1 cellular context compared by ENCODE assay signal in the genomic region with DNA sequence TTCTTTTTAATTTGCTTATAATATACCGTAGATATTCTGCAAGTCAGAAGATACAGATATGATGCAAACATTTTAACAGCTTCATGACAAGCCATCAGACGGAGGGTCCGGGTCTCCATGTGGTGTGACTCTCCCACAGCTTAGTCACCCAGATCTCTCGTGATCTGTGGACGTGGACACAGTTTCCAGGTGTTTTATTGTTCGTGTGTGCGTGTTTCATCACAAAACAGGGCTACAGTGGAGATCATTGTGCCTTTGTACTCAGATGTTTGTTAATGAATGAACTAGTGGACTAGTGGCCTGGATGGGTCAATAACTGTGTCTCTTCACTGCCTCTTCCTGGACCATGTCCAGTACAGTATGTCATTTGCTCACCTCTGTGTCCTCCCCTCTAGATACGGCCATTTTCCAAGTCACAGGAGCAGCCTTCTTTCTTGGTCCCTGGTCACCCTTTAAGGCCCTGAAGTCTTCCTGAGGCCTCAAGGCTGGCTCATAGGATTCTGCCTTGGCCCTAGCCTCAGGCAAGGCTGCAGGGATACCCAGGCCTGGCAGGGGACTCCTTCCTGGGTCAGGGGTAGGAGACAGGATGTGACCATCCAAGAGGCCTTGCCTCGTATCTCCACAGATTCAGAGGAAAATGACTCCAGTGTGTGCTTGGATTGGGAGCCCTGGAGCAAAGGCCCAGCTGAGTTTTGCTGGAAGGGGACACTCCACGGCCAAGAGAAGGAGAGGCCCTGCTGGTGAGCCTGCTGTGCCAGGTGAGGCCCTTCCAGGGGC.
TF ChIP-seq lines count a peak whose summit lies in the region.

No MANE protein-coding gene starts in this region.

TF ChIP-seq in HepG2, 621 proteins besides CTCF, POLR2A, EP300 and RAD21 (continued from another document and continues in another):
- TF ChIP-seq, protein P1, sequence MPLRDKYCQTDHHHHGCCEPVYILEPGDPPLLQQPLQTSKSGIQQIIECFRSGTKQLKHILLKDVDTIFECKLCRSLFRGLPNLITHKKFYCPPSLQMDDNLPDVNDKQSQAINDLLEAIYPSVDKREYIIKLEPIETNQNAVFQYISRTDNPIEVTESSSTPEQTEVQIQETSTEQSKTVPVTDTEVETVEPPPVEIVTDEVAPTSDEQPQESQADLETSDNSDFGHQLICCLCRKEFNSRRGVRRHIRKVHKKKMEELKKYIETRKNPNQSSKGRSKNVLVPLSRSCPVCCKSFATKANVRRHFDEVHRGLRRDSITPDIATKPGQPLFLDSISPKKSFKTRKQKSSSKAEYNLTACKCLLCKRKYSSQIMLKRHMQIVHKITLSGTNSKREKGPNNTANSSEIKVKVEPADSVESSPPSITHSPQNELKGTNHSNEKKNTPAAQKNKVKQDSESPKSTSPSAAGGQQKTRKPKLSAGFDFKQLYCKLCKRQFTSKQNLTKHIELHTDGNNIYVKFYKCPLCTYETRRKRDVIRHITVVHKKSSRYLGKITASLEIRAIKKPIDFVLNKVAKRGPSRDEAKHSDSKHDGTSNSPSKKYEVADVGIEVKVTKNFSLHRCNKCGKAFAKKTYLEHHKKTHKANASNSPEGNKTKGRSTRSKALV (CRISPR knock-in tag; IDR thresholded peaks at IDR 0.05): no peak; the same call in 1 of the 2 replicates
- TF ChIP-seq ZNF749 (CRISPR knock-in tag; IDR thresholded peaks at IDR 0.05; ENCODE audit: borderline replicate concordance): no peak
- no peak for TF ChIP-seq ZNF530 (CRISPR knock-in tag; IDR thresholded peaks at IDR 0.05; ENCODE audit: low read depth)
- TF ChIP-seq ZNF567 (CRISPR knock-in tag; IDR thresholded peaks at IDR 0.05; ENCODE audit: borderline replicate concordance): peak; percentile 67
- TF ChIP-seq, protein P2, sequence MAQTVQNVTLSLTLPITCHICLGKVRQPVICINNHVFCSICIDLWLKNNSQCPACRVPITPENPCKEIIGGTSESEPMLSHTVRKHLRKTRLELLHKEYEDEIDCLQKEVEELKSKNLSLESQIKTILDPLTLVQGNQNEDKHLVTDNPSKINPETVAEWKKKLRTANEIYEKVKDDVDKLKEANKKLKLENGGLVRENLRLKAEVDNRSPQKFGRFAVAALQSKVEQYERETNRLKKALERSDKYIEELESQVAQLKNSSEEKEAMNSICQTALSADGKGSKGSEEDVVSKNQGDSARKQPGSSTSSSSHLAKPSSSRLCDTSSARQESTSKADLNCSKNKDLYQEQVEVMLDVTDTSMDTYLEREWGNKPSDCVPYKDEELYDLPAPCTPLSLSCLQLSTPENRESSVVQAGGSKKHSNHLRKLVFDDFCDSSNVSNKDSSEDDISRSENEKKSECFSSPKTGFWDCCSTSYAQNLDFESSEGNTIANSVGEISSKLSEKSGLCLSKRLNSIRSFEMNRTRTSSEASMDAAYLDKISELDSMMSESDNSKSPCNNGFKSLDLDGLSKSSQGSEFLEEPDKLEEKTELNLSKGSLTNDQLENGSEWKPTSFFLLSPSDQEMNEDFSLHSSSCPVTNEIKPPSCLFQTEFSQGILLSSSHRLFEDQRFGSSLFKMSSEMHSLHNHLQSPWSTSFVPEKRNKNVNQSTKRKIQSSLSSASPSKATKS (CRISPR knock-in tag; IDR thresholded peaks at IDR 0.05): no peak
- TF ChIP-seq, protein P3, sequence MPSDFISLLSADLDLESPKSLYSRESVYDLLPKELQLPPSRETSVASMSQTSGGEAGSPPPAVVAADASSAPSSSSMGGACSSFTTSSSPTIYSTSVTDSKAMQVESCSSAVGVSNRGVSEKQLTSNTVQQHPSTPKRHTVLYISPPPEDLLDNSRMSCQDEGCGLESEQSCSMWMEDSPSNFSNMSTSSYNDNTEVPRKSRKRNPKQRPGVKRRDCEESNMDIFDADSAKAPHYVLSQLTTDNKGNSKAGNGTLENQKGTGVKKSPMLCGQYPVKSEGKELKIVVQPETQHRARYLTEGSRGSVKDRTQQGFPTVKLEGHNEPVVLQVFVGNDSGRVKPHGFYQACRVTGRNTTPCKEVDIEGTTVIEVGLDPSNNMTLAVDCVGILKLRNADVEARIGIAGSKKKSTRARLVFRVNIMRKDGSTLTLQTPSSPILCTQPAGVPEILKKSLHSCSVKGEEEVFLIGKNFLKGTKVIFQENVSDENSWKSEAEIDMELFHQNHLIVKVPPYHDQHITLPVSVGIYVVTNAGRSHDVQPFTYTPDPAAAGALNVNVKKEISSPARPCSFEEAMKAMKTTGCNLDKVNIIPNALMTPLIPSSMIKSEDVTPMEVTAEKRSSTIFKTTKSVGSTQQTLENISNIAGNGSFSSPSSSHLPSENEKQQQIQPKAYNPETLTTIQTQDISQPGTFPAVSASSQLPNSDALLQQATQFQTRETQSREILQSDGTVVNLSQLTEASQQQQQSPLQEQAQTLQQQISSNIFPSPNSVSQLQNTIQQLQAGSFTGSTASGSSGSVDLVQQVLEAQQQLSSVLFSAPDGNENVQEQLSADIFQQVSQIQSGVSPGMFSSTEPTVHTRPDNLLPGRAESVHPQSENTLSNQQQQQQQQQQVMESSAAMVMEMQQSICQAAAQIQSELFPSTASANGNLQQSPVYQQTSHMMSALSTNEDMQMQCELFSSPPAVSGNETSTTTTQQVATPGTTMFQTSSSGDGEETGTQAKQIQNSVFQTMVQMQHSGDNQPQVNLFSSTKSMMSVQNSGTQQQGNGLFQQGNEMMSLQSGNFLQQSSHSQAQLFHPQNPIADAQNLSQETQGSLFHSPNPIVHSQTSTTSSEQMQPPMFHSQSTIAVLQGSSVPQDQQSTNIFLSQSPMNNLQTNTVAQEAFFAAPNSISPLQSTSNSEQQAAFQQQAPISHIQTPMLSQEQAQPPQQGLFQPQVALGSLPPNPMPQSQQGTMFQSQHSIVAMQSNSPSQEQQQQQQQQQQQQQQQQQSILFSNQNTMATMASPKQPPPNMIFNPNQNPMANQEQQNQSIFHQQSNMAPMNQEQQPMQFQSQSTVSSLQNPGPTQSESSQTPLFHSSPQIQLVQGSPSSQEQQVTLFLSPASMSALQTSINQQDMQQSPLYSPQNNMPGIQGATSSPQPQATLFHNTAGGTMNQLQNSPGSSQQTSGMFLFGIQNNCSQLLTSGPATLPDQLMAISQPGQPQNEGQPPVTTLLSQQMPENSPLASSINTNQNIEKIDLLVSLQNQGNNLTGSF (CRISPR knock-in tag; IDR thresholded peaks at IDR 0.05): no peak
- TF ChIP-seq, protein P4, sequence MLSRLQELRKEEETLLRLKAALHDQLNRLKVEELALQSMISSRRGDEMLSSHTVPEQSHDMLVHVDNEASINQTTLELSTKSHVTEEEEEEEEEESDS (CRISPR knock-in tag; IDR thresholded peaks at IDR 0.05; ENCODE audit: borderline replicate concordance): peak; percentile 89; the same call in 1 of the 2 replicates
- 0 out of 2 replicates have a peak, but pooled peaks have one; percentile 67 for TF ChIP-seq ZNF674 (CRISPR knock-in tag; IDR thresholded peaks at IDR 0.05; ENCODE audit: low read depth)
- TF ChIP-seq ATF7-NPFF (CRISPR knock-in tag; IDR thresholded peaks at IDR 0.05; ENCODE audit: low read depth): no peak
- no peak for TF ChIP-seq REXO4 (CRISPR knock-in tag; IDR thresholded peaks at IDR 0.05; ENCODE audit: borderline replicate concordance)
- TF ChIP-seq MZF1 (CRISPR knock-in tag; IDR thresholded peaks at IDR 0.05; ENCODE audit: borderline replicate concordance): no peak; the same call in 1 of the 2 replicates
- no peak for TF ChIP-seq PAF1 (CRISPR knock-in tag; IDR thresholded peaks at IDR 0.05)
- peak; percentile 68 for TF ChIP-seq PHF8 (CRISPR knock-in tag; IDR thresholded peaks at IDR 0.05)
- peak; percentile 90; the same call in 1 of the 2 replicates for TF ChIP-seq SETDB1 (CRISPR knock-in tag; IDR thresholded peaks at IDR 0.05; ENCODE audit: borderline replicate concordance)
- no peak for TF ChIP-seq TAF15 (IDR thresholded peaks at IDR 0.05; ENCODE audit: low read depth, low read length, poor library complexity, severe bottlenecking)
- no peak for TF ChIP-seq ZNF143 (CRISPR knock-in tag; IDR thresholded peaks at IDR 0.05)
- TF ChIP-seq RARG (CRISPR knock-in tag; IDR thresholded peaks at IDR 0.05; ENCODE audit: low read depth): no peak
- TF ChIP-seq, protein P5, sequence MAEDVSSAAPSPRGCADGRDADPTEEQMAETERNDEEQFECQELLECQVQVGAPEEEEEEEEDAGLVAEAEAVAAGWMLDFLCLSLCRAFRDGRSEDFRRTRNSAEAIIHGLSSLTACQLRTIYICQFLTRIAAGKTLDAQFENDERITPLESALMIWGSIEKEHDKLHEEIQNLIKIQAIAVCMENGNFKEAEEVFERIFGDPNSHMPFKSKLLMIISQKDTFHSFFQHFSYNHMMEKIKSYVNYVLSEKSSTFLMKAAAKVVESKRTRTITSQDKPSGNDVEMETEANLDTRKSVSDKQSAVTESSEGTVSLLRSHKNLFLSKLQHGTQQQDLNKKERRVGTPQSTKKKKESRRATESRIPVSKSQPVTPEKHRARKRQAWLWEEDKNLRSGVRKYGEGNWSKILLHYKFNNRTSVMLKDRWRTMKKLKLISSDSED (CRISPR knock-in tag; IDR thresholded peaks at IDR 0.05): no peak
- TF ChIP-seq, protein P6, sequence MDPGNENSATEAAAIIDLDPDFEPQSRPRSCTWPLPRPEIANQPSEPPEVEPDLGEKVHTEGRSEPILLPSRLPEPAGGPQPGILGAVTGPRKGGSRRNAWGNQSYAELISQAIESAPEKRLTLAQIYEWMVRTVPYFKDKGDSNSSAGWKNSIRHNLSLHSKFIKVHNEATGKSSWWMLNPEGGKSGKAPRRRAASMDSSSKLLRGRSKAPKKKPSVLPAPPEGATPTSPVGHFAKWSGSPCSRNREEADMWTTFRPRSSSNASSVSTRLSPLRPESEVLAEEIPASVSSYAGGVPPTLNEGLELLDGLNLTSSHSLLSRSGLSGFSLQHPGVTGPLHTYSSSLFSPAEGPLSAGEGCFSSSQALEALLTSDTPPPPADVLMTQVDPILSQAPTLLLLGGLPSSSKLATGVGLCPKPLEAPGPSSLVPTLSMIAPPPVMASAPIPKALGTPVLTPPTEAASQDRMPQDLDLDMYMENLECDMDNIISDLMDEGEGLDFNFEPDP (CRISPR knock-in tag; conservative IDR thresholded peaks at IDR 0.05): no peak
- TF ChIP-seq HES4 (CRISPR knock-in tag; IDR thresholded peaks at IDR 0.05; ENCODE audit: borderline replicate concordance): no peak
- TF ChIP-seq CBX1 (IDR thresholded peaks at IDR 0.05; ENCODE audit: low read depth): peak; percentile 91
- TF ChIP-seq EHMT2 (IDR thresholded peaks at IDR 0.05; ENCODE audit: borderline replicate concordance, low read depth, low read length): peak; percentile 99
- TF ChIP-seq ZNF446 (CRISPR knock-in tag; IDR thresholded peaks at IDR 0.05): 0 out of 2 replicates have a peak, but pooled peaks have one; percentile 42
- TF ChIP-seq, protein P7, sequence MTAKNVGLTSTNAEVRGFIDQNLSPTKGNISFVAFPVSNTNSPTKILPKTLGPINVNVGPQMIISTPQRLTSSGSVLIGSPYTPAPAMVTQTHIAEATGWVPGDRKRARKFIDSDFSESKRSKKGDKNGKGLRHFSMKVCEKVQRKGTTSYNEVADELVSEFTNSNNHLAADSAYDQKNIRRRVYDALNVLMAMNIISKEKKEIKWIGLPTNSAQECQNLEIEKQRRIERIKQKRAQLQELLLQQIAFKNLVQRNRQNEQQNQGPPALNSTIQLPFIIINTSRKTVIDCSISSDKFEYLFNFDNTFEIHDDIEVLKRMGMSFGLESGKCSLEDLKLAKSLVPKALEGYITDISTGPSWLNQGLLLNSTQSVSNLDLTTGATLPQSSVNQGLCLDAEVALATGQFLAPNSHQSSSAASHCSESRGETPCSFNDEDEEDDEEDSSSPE (CRISPR knock-in tag; IDR thresholded peaks at IDR 0.05): peak; percentile 40; the same call in 1 of the 2 replicates
- TF ChIP-seq ZNF782 (CRISPR knock-in tag; IDR thresholded peaks at IDR 0.05; ENCODE audit: borderline replicate concordance): peak; percentile 93; the same call in 1 of the 2 replicates
- TF ChIP-seq ZNF788 (CRISPR knock-in tag; IDR thresholded peaks at IDR 0.05; ENCODE audit: borderline replicate concordance): peak; percentile 85; the same call in 1 of the 2 replicates
- TF ChIP-seq, protein P8, sequence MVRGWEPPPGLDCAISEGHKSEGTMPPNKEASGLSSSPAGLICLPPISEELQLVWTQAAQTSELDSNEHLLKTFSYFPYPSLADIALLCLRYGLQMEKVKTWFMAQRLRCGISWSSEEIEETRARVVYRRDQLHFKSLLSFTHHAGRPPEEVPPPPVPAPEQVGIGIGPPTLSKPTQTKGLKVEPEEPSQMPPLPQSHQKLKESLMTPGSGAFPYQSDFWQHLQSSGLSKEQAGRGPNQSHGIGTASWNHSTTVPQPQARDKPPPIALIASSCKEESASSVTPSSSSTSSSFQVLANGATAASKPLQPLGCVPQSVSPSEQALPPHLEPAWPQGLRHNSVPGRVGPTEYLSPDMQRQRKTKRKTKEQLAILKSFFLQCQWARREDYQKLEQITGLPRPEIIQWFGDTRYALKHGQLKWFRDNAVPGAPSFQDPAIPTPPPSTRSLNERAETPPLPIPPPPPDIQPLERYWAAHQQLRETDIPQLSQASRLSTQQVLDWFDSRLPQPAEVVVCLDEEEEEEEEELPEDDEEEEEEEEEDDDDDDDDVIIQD (CRISPR knock-in tag; IDR thresholded peaks at IDR 0.05; ENCODE audit: low read depth): no peak; the same call in 1 of the 2 replicates
- TF ChIP-seq, protein P9, sequence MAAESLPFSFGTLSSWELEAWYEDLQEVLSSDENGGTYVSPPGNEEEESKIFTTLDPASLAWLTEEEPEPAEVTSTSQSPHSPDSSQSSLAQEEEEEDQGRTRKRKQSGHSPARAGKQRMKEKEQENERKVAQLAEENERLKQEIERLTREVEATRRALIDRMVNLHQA (CRISPR knock-in tag; IDR thresholded peaks at IDR 0.05): no peak
- no peak for TF ChIP-seq SP1 (IDR thresholded peaks at IDR 0.05)
- 0 out of 2 replicates have a peak, but pooled peaks have one; percentile 17 for TF ChIP-seq SP1 (CRISPR knock-in tag; IDR thresholded peaks at IDR 0.05)
- TF ChIP-seq, protein P10, sequence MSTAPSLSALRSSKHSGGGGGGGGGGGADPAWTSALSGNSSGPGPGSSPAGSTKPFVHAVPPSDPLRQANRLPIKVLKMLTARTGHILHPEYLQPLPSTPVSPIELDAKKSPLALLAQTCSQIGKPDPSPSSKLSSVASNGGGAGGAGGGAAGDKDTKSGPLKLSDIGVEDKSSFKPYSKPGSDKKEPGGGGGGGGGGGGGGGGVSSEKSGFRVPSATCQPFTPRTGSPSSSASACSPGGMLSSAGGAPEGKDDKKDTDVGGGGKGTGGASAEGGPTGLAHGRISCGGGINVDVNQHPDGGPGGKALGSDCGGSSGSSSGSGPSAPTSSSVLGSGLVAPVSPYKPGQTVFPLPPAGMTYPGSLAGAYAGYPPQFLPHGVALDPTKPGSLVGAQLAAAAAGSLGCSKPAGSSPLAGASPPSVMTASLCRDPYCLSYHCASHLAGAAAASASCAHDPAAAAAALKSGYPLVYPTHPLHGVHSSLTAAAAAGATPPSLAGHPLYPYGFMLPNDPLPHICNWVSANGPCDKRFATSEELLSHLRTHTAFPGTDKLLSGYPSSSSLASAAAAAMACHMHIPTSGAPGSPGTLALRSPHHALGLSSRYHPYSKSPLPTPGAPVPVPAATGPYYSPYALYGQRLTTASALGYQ (CRISPR knock-in tag; IDR thresholded peaks at IDR 0.05): peak; percentile 57; the same call in 1 of the 2 replicates
- TF ChIP-seq, protein P11, sequence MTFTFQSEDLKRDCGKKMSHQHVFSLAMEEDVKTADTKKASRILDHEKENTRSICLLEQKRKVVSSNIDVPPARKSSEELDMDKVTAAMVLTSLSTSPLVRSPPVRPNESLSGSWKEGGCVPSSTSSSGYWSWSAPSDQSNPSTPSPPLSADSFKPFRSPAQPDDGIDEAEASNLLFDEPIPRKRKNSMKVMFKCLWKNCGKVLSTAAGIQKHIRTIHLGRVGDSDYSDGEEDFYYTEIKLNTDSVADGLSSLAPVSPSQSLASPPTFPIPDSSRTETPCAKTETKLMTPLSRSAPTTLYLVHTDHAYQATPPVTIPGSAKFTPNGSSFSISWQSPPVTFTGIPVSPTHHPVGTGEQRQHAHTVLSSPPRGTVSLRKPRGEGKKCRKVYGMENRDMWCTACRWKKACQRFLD (CRISPR knock-in tag; IDR thresholded peaks at IDR 0.05; ENCODE audit: borderline replicate concordance): no peak
